Comparison of ENCODE assay signal across 8 cellular contexts in genomic region chr20:38432870-38433269, GRCh38. TPM values are rescaled to one million over a fixed set of nuclear protein-coding genes. Genes with fewer than 3 reads are reported as not detected.
A peak's percentile ranks its signal among the peaks of the same experiment; 100 is the strongest.
DNase-seq lines count a peak whose midpoint lies in the region; ATAC-seq, FAIRE-seq and TF ChIP-seq lines count a peak whose summit lies in the region.
"Not testable (repeated sequence)": the region's sequence is repeated elsewhere in the genome, so short reads cannot be mapped to it uniquely, and the experiment has no call there.

No MANE protein-coding gene starts in this region.

- peaks cover 26 to 28% of the 10 kb centered on the region in 2 experiments for H3K4me1 Mint-ChIP-seq in H9
- H3K4me1 Mint-ChIP-seq in activated CD4-positive, alpha-beta T cell treated with anti-CD3 and anti-CD28 coated beads, Interleukin-2, amount 10 ng/mL, durations not matched to agents 24 days and 14 days, result peaks cover 39% of the 10 kb centered on the region
- peaks cover 38% of the 10 kb centered on the region for H3K4me1 Mint-ChIP-seq in activated naive CD4-positive, alpha-beta T cell treated with anti-CD3 and anti-CD28 coated beads, Interleukin-2, amount 50 U/mL, for 24 hours

- ATAC-seq in HepG2, result not testable (repeated sequence)

- WGBS in H9 (ENCODE audit: extremely low coverage, insufficient read length, low lambda C conversion rate), result no CpG with 5 or more reads among the region's 5 CpGs
- 87% methylated on average over 5 of the region's 5 CpGs; no CpG with 5 or more reads in 1 of the 2 experiments for WGBS in H1 (ENCODE audit: extremely low coverage in 1 of 2, insufficient coverage in 1 of 2, insufficient read length in 1 of 2, insufficient replicate concordance in 2 of 2, low coverage in 1 of 2, low lambda C conversion rate in 2 of 2, missing lambda C conversion rate in 1 of 2), 2 experiments
- WGBS in HepG2 (ENCODE audit: low lambda C conversion rate), result 90% methylated on average over 5 of the region's 5 CpGs
- WGBS in smooth muscle cell (ENCODE audit: low lambda C conversion rate), result 97% methylated on average over 5 of the region's 5 CpGs

- H2BK120ac ChIP-seq in H9 (ENCODE audit: low read depth, low read length, poor library complexity, severe bottlenecking); H1 (replicated peaks; ENCODE audit: low read depth, low read length): not testable (repeated sequence)

- H3K27ac ChIP-seq in C4-2B, result peak overlapping the region; percentile 98; the same call in 1 of the 2 replicates
- not testable (repeated sequence) for H3K27ac ChIP-seq in H9 (ENCODE audit: insufficient read length, low read depth, low read length); OCI-LY1 (ENCODE audit: low read depth, low read length, poor library complexity, severe bottlenecking); H1 (ENCODE audit: low read depth, low read length); HepG2 (ENCODE audit: extremely low read length, insufficient read depth, low read length); smooth muscle cell (ENCODE audit: low read depth)

- not testable (repeated sequence) for TF ChIP-seq CTCF in C4-2B (conservative IDR thresholded peaks at IDR 0.05); H9 (conservative IDR thresholded peaks at IDR 0.05); OCI-LY1 (IDR thresholded peaks at IDR 0.05; ENCODE audit: low read length); H1 (IDR thresholded peaks at IDR 0.05; ENCODE audit: control extremely low read depth in 1 of 3, insufficient read depth in 1 of 3, low read depth in 1 of 3, low read length in 3 of 3); HepG2 (CRISPR knock-in tag; IDR thresholded peaks at IDR 0.05); smooth muscle cell (IDR thresholded peaks at IDR 0.05; ENCODE audit: borderline replicate concordance, insufficient read depth, poor library complexity, severe bottlenecking)

- not testable (repeated sequence) for BruUV-seq in HepG2 (replicated peaks; lab: Mats Ljungman, UMichigan)

- H3K4me2 ChIP-seq in H9 (ENCODE audit: insufficient read depth, insufficient read length, low read length), result not testable (repeated sequence)
- H3K4me2 ChIP-seq in OCI-LY1 (ENCODE audit: low read length) (peak overlapping the region; percentile 70), H1 (ENCODE audit: insufficient read depth in 1 of 2, low read depth in 2 of 2, low read length in 2 of 2) (peak overlapping the region; percentile 97 to 99; a peak in 1 of 4 replicates), HepG2 (ENCODE audit: low read depth, low read length) (peak overlapping the region; percentile 94), smooth muscle cell (peak overlapping the region; percentile 97)

- intact Hi-C loops in activated CD4-positive, alpha-beta T cell treated with anti-CD3 and anti-CD28 coated beads, Interleukin-2, amount 10 ng/mL, durations not matched to agents 24 days and 14 days (cut with micrococcal nuclease), result not testable (repeated sequence)
- intact Hi-C loops in HepG2 (cut with micrococcal nuclease; ENCODE audit: unreplicated experiment), result loop anchor here (10.0 kb wide), 1 partner anchor 882 kb away; no protein-coding TSS in a partner anchor

- H3K9ac ChIP-seq in H9 (ENCODE audit: extremely low read depth, insufficient read length, low read length); OCI-LY1 (ENCODE audit: low read length); smooth muscle cell (ENCODE audit: low read depth): not testable (repeated sequence)
- H3K9ac ChIP-seq in H1 (replicated peaks in 1 of 4; ENCODE audit: extremely low read depth in 1 of 4, low read depth in 3 of 4, low read length in 3 of 4) (0 out of 7 replicates have a peak overlapping the region, but pooled peaks of 1 of the 4 experiments have one; percentile 18), HepG2 (ENCODE audit: insufficient read depth, low read depth, low read length) (peak overlapping the region; percentile 4; the same call in 1 of the 2 replicates)

- not testable (repeated sequence) for H3K4me1 ChIP-seq in H9 (ENCODE audit: insufficient read depth, low read length)
- H3K4me1 ChIP-seq in OCI-LY1 (ENCODE audit: insufficient read depth, low read length, severe bottlenecking), result peaks cover 31% of the 10 kb centered on the region
- peaks cover 0 to 17% (median 7%) of the 10 kb centered on the region in 4 experiments; a peak in 6 of 7 replicates for H3K4me1 ChIP-seq in H1 (replicated peaks in 1 of 4; ENCODE audit: control insufficient read depth in 3 of 4, insufficient read depth in 4 of 4, low read length in 3 of 4)
- peaks cover 47% of the 10 kb centered on the region for H3K4me1 ChIP-seq in HepG2 (ENCODE audit: insufficient read depth, low read length)
- peaks cover 23% of the 10 kb centered on the region for H3K4me1 ChIP-seq in smooth muscle cell (ENCODE audit: low read depth)

- POLR2A ChIA-PET in H1 (lab: Charles Lee; ENCODE audit: partially characterized antibody), result interaction anchor here (1.0 to 13.7 kb wide), 6 partner anchors 14 to 94 kb away, joined by 3 to 420 read pairs (median 50); partner anchors contain the start of gene RALGAPB
- POLR2A ChIA-PET in HepG2 (lab: Yijun Ruan, JAX), result interaction anchor here (3.3 to 7.1 kb wide), 4 partner anchors 8 to 39 kb away, joined by 45 to 294 read pairs (median 68); partner anchors contain the start of gene RALGAPB

- H4K20me1 ChIP-seq in H9 (ENCODE audit: control insufficient read depth, insufficient read depth, insufficient read length); OCI-LY1 (ENCODE audit: insufficient read depth, low read length): not testable (repeated sequence)
- H4K20me1 ChIP-seq in H1 (replicated peaks in 1 of 2; ENCODE audit: control insufficient read depth in 1 of 2, insufficient read depth in 2 of 2, low read length in 2 of 2) (peaks cover 35 to 42% of the 10 kb centered on the region in 2 experiments), HepG2 (ENCODE audit: insufficient read depth, low read length) (peaks cover 57% of the 10 kb centered on the region), smooth muscle cell (ENCODE audit: low read depth) (peaks cover 66% of the 10 kb centered on the region)

- not testable (repeated sequence) for H3F3A ChIP-seq in OCI-LY1 (ENCODE audit: insufficient read depth, low read length); smooth muscle cell (ENCODE audit: low read depth)

- in situ Hi-C loops in HepG2 (cut with HindIII; ENCODE audit: extremely low pct_ligation_motif_present, low pct_unique_long_range_greater_than_20kb), result loop anchor here (25.0 kb wide), 1 partner anchor 304 kb away; the partner anchor contains the start of gene ACTR5

- H3K79me1 ChIP-seq in H9 (ENCODE audit: insufficient read depth, low read depth, low read length, poor library complexity, severe bottlenecking), result peaks cover 13% of the 10 kb centered on the region
- H3K79me1 ChIP-seq in H1 (ENCODE audit: low read depth, low read length), result peaks cover 32% of the 10 kb centered on the region

- H3T11ph ChIP-seq in H9 (ENCODE audit: low read length), result not testable (repeated sequence)

- TF ChIP-seq RAD21 in H1 (IDR thresholded peaks at IDR 0.05 in 1 of 2, conservative IDR thresholded peaks at IDR 0.05 in 1 of 2; ENCODE audit: low read depth in 2 of 2, low read length in 2 of 2); HepG2 (CRISPR knock-in tag; IDR thresholded peaks at IDR 0.05): not testable (repeated sequence)

- CTCF ChIA-PET in H1 (lab: Charles Lee; ENCODE audit: partially characterized antibody) (interaction anchor here (0.6 to 7.4 kb wide), 5 partner anchors 12 to 189 kb away, joined by 3 to 85 read pairs (median 3); partner anchors contain the start of gene RALGAPB), HepG2 (lab: Yijun Ruan, JAX; ENCODE audit: low intra/inter-chr PET ratio, low total read pairs) (interaction anchor here (5.3 kb wide), 1 partner anchor 15 kb away, joined by 314 read pairs; no protein-coding TSS in a partner anchor)

- not testable (repeated sequence) for H4K8ac ChIP-seq in H9 (replicated peaks; ENCODE audit: insufficient read length, low read depth, low read length); H1 (ENCODE audit: extremely low read depth, insufficient read depth, low read length)

- not testable (repeated sequence) for H3K23me2 ChIP-seq in H9 (ENCODE audit: insufficient read length, low read depth, low read length, poor library complexity, severe bottlenecking); H1 (ENCODE audit: low read depth, low read length)

- H4K5ac ChIP-seq in H9 (ENCODE audit: insufficient read length, low read depth, low read length); H1 (ENCODE audit: insufficient read length, low read depth, low read length): not testable (repeated sequence)

- H2AK5ac ChIP-seq in H9 (ENCODE audit: insufficient read length, low read length); H1 (ENCODE audit: low read depth, low read length): not testable (repeated sequence)

- H3K27me3 Mint-ChIP-seq in H9 (ENCODE audit: low read depth); activated CD4-positive, alpha-beta T cell treated with anti-CD3 and anti-CD28 coated beads, Interleukin-2, amount 10 ng/mL, durations not matched to agents 24 days and 14 days; activated naive CD4-positive, alpha-beta T cell treated with anti-CD3 and anti-CD28 coated beads, Interleukin-2, amount 50 U/mL, for 24 hours: not testable (repeated sequence)

- H3K9me2 ChIP-seq in OCI-LY1 (ENCODE audit: low read depth, low read length), result not testable (repeated sequence)

- H3K4me3 Mint-ChIP-seq in H9, result peak overlapping the region; percentile 96 to 98; a peak in 4 of 5 replicates
- peak overlapping the region; percentile 96 for H3K4me3 Mint-ChIP-seq in activated CD4-positive, alpha-beta T cell treated with anti-CD3 and anti-CD28 coated beads, Interleukin-2, amount 10 ng/mL, durations not matched to agents 24 days and 14 days
- H3K4me3 Mint-ChIP-seq in activated naive CD4-positive, alpha-beta T cell treated with anti-CD3 and anti-CD28 coated beads, Interleukin-2, amount 50 U/mL, for 24 hours, result peak overlapping the region; percentile 95

- not testable (repeated sequence) for H2BK15ac ChIP-seq in H9 (ENCODE audit: low read depth, low read length); H1 (ENCODE audit: low read length)

- H2BK12ac ChIP-seq in H9 (ENCODE audit: insufficient read length, low read depth, low read length); H1 (ENCODE audit: low read depth, low read length): not testable (repeated sequence)

- H3K9me3 Mint-ChIP-seq in H9; activated CD4-positive, alpha-beta T cell treated with anti-CD3 and anti-CD28 coated beads, Interleukin-2, amount 10 ng/mL, durations not matched to agents 24 days and 14 days; activated naive CD4-positive, alpha-beta T cell treated with anti-CD3 and anti-CD28 coated beads, Interleukin-2, amount 50 U/mL, for 24 hours: not testable (repeated sequence)

- H3K36me3 ChIP-seq in OCI-LY1 (ENCODE audit: insufficient read depth, low read length), result peaks cover 69% of the 10 kb centered on the region
- peaks cover 42 to 67% (median 56%) of the 10 kb centered on the region in 4 experiments for H3K36me3 ChIP-seq in H1 (ENCODE audit: control insufficient read depth in 2 of 4, insufficient read depth in 4 of 4, low read length in 3 of 4)
- H3K36me3 ChIP-seq in HepG2 (replicated peaks in 1 of 2; ENCODE audit: control insufficient read depth in 1 of 2, insufficient read depth in 2 of 2, low read length in 2 of 2), result peaks cover 46 to 59% of the 10 kb centered on the region in 2 experiments
- peaks cover 11% of the 10 kb centered on the region for H3K36me3 ChIP-seq in smooth muscle cell (ENCODE audit: low read depth)

- H3K56ac ChIP-seq in H9 (ENCODE audit: insufficient read length, low read depth, low read length); H1 (replicated peaks; ENCODE audit: insufficient read length, low read depth, low read length): not testable (repeated sequence)

- not testable (repeated sequence) for H2BK5ac ChIP-seq in H9 (ENCODE audit: insufficient read length, low read length)
- H2BK5ac ChIP-seq in H1 (ENCODE audit: low read depth, low read length), result peak overlapping the region; percentile 5; the same call in 1 of the 2 replicates

- H3K27me3 ChIP-seq in H9 (ENCODE audit: insufficient read depth, low read length); OCI-LY1 (ENCODE audit: insufficient read depth, low read length); H1 (replicated peaks in 1 of 4; ENCODE audit: control insufficient read depth in 3 of 4, extremely low read depth in 1 of 4, insufficient read depth in 3 of 4, low read length in 3 of 4); HepG2 (ENCODE audit: control insufficient read depth in 1 of 2, insufficient read depth in 2 of 2, low read length in 2 of 2); smooth muscle cell (ENCODE audit: low read depth): not testable (repeated sequence)

- H3K4me3 ChIP-seq in OCI-LY1 (ENCODE audit: low read depth, low read length, poor library complexity, severe bottlenecking), result peak overlapping the region; percentile 96
- H3K4me3 ChIP-seq in H1 (ENCODE audit: extremely low read depth in 1 of 4, insufficient read depth in 2 of 4, low read depth in 3 of 4, low read length in 4 of 4), result peak overlapping the region in 1 of 4 experiments; percentile 7; a peak in 2 of 8 replicates
- H3K4me3 ChIP-seq in HepG2 (replicated peaks in 1 of 3; ENCODE audit: insufficient read depth in 1 of 3, low read depth in 2 of 3, low read length in 3 of 3), result peak overlapping the region in 2 of 3 experiments; percentile 77 to 87; a peak in 3 of 6 replicates
- not testable (repeated sequence) for H3K4me3 ChIP-seq in smooth muscle cell

- H2BK20ac ChIP-seq in H9 (ENCODE audit: low read depth, low read length, poor library complexity, severe bottlenecking); H1 (ENCODE audit: low read length): not testable (repeated sequence)

- not testable (repeated sequence) for TF ChIP-seq POLR2A in H1 (IDR thresholded peaks at IDR 0.05; ENCODE audit: control extremely low read depth in 1 of 2, low read depth in 2 of 2, low read length in 2 of 2); HepG2 (IDR thresholded peaks at IDR 0.05; ENCODE audit: insufficient read depth in 1 of 2, low read depth in 2 of 2, low read length in 2 of 2)

- peak overlapping the region in 1 of 3 experiments; percentile 79; a peak in 1 of 7 replicates for H3K27ac Mint-ChIP-seq in H9
- not testable (repeated sequence) for H3K27ac Mint-ChIP-seq in activated CD4-positive, alpha-beta T cell treated with anti-CD3 and anti-CD28 coated beads, Interleukin-2, amount 10 ng/mL, durations not matched to agents 24 days and 14 days
- peak overlapping the region; percentile 68 for H3K27ac Mint-ChIP-seq in activated naive CD4-positive, alpha-beta T cell treated with anti-CD3 and anti-CD28 coated beads, Interleukin-2, amount 50 U/mL, for 24 hours

- not testable (repeated sequence) for H4K91ac ChIP-seq in H9 (ENCODE audit: insufficient read length, low read depth, low read length); H1 (replicated peaks; ENCODE audit: insufficient read length, low read length)

- H3K79me2 ChIP-seq in H9 (ENCODE audit: insufficient read depth, low read length) (peaks cover 48% of the 10 kb centered on the region; the same call in 1 of the 2 replicates), OCI-LY1 (ENCODE audit: insufficient read depth, low read length) (peaks cover 44% of the 10 kb centered on the region), H1 (ENCODE audit: control insufficient read depth in 1 of 2, insufficient read depth in 2 of 2, low read length in 2 of 2) (peaks cover 41 to 67% of the 10 kb centered on the region in 2 experiments), HepG2 (ENCODE audit: insufficient read depth, low read length) (peaks cover 66% of the 10 kb centered on the region), smooth muscle cell (ENCODE audit: low read depth) (peaks cover 63% of the 10 kb centered on the region)

- H3K23ac ChIP-seq in H9 (ENCODE audit: insufficient read length, low read depth, low read length); H1 (ENCODE audit: insufficient read length): not testable (repeated sequence)

- not testable (repeated sequence) for H3K4ac ChIP-seq in H9 (ENCODE audit: low read depth, low read length); H1 (replicated peaks; ENCODE audit: insufficient read length, low read depth, low read length)

- not testable (repeated sequence) for H3K18ac ChIP-seq in H9 (ENCODE audit: insufficient read length, low read depth, low read length); H1 (ENCODE audit: extremely low read depth, low read length)

- not testable (repeated sequence) for TF ChIP-seq EP300 in H1 (IDR thresholded peaks at IDR 0.05; ENCODE audit: borderline replicate concordance in 1 of 2, low read depth in 2 of 2, low read length in 2 of 2); HepG2 (IDR thresholded peaks at IDR 0.05; ENCODE audit: low read depth in 2 of 2, low read length in 2 of 2); HepG2 (CRISPR knock-in tag; IDR thresholded peaks at IDR 0.05; ENCODE audit: borderline replicate concordance)

- not testable (repeated sequence) for FAIRE-seq in H1 (lab: Jason Lieb, UNC); HepG2 (lab: Jason Lieb, UNC)

- H3K9me3 ChIP-seq in H9 (ENCODE audit: control insufficient read depth, low read depth, low read length); OCI-LY1 (ENCODE audit: low read length); H1 (ENCODE audit: insufficient read depth in 2 of 2, low read depth in 1 of 2, low read length in 1 of 2); HepG2 (ENCODE audit: low read length); smooth muscle cell (replicated peaks; ENCODE audit: low read depth): not testable (repeated sequence)

- H2AFZ ChIP-seq in H9 (ENCODE audit: low read length); OCI-LY1 (ENCODE audit: low read length); H1 (ENCODE audit: low read length); HepG2 (ENCODE audit: low read length); smooth muscle cell (ENCODE audit: low read depth): not testable (repeated sequence)

- peaks cover 64 to 68% (median 64%) of the 10 kb centered on the region in 3 experiments for H3K36me3 Mint-ChIP-seq in H9 (ENCODE audit: insufficient read depth in 1 of 3, low read depth in 3 of 3)
- H3K36me3 Mint-ChIP-seq in activated CD4-positive, alpha-beta T cell treated with anti-CD3 and anti-CD28 coated beads, Interleukin-2, amount 10 ng/mL, durations not matched to agents 24 days and 14 days (ENCODE audit: low read depth), result peaks cover 68% of the 10 kb centered on the region
- H3K36me3 Mint-ChIP-seq in activated naive CD4-positive, alpha-beta T cell treated with anti-CD3 and anti-CD28 coated beads, Interleukin-2, amount 50 U/mL, for 24 hours, result peaks cover 35% of the 10 kb centered on the region

- H3K14ac ChIP-seq in H9 (ENCODE audit: insufficient read depth, low read length); H1 (ENCODE audit: insufficient read length): not testable (repeated sequence)

- not testable (repeated sequence) for DNase-seq in H9; activated CD4-positive, alpha-beta T cell treated with anti-CD3 and anti-CD28 coated beads, Interleukin-2, amount 10 ng/mL, durations not matched to agents 24 days and 14 days; H1 (ENCODE audit: low read depth in 1 of 2, low spot score in 2 of 2); HepG2 (ENCODE audit: low spot score); smooth muscle cell (lab: John Stamatoyannopoulos, UW; ENCODE audit: unreplicated experiment)

RNA-seq across cellular contexts. Expression of gene SNHG17, which starts 2.3 kb away (rescaled TPM):
- total RNA-seq in H9 (2021), result 70.1 and 74.8 TPM in 2 replicates
- total RNA-seq in activated CD4-positive, alpha-beta T cell treated with anti-CD3 and anti-CD28 coated beads, Interleukin-2, amount 10 ng/mL, durations not matched to agents 24 days and 14 days, result 99.8 and 111 TPM in 2 replicates
- 59.8 and 63.1 TPM in 2 replicates for total RNA-seq in H1 (2021; fragmentation: NEBNext Ultra II Directional; extraction: Animal tissue kit (Norgen Biotek cat#: 25700))
- 59.4 and 74.4 TPM in 2 replicates for polyA plus RNA-seq in H1 (2011; rRNA removed)
- 64.2 TPM for polyA plus RNA-seq in H1 (2011; cell fraction: cytosol; rRNA removed)
- polyA plus RNA-seq in H1 (2011; cell fraction: nucleus; rRNA removed), result 124 TPM
- polyA plus RNA-seq in H1 (2012, experiment 1 of 2), result 52.5 to 70.9 TPM (median 66.4 TPM) in 4 replicates
- polyA plus RNA-seq in H1 (2012, experiment 2 of 2), result 64.6 TPM
- polyA plus RNA-seq in H1 (2013, experiment 1 of 2), result 64.7 TPM
- 63.4 TPM for polyA plus RNA-seq in H1 (2013, experiment 2 of 2)
- 38.6 and 54.0 TPM in 2 replicates for polyA minus RNA-seq in H1 (2011; rRNA and poly(A)+ RNA removed)
- 35.5 TPM for polyA minus RNA-seq in H1 (2011; cell fraction: cytosol; rRNA and poly(A)+ RNA removed)
- 66.0 TPM for polyA minus RNA-seq in H1 (2011; cell fraction: nucleus; rRNA and poly(A)+ RNA removed)
- total RNA-seq in HepG2 (2016; rRNA removed; fragmentation: Illumina TruSeq; extraction: Trizol), result 15.6 and 26.2 TPM in 2 replicates
- 27.4 and 27.8 TPM in 2 replicates for total RNA-seq in HepG2 (2016; cell fraction: cytosol; rRNA removed; fragmentation: Illumina TruSeq; extraction: Trizol; ENCODE audit: low read depth)
- 15.2 and 25.3 TPM in 2 replicates for total RNA-seq in HepG2 (2016; cell fraction: insoluble cytoplasmic fraction; rRNA removed; fragmentation: Illumina TruSeq; extraction: Trizol)
- 30.7 and 34.5 TPM in 2 replicates for total RNA-seq in HepG2 (2016; cell fraction: membrane; rRNA removed; fragmentation: Illumina TruSeq; extraction: Trizol)
- 44.8 and 54.3 TPM in 2 replicates for total RNA-seq in HepG2 (2016; cell fraction: nucleus; rRNA removed; fragmentation: Illumina TruSeq; extraction: Trizol)
- 41.2 and 44.8 TPM in 2 replicates for polyA plus RNA-seq in HepG2 (2011; rRNA removed)
- 19.6 and 22.7 TPM in 2 replicates for polyA plus RNA-seq in HepG2 (2011; cell fraction: cytosol; rRNA removed)
- 170 and 182 TPM in 2 replicates for polyA plus RNA-seq in HepG2 (2011; cell fraction: nucleus; rRNA removed)
- polyA plus RNA-seq in HepG2 (2012), result 32.8 and 56.1 TPM in 2 replicates
- 24.3 and 28.6 TPM in 2 replicates for polyA plus RNA-seq in HepG2 (2016; cell fraction: cytosol; fragmentation: Illumina TruSeq; extraction: Trizol; ENCODE audit: low read depth)
- 32.2 and 33.6 TPM in 2 replicates for polyA plus RNA-seq in HepG2 (2016; cell fraction: insoluble cytoplasmic fraction; fragmentation: Illumina TruSeq; extraction: Trizol; ENCODE audit: low read depth)
- 28.4 and 32.2 TPM in 2 replicates for polyA plus RNA-seq in HepG2 (2016; cell fraction: membrane; fragmentation: Illumina TruSeq; extraction: Trizol; ENCODE audit: low read depth)
- 126 and 147 TPM in 2 replicates for polyA plus RNA-seq in HepG2 (2016; cell fraction: nucleus; fragmentation: Illumina TruSeq; extraction: Trizol; ENCODE audit: insufficient read depth, low read depth)
- polyA minus RNA-seq in HepG2 (2011; rRNA and poly(A)+ RNA removed; ENCODE audit: low replicate concordance), result 34.4 and 149 TPM in 2 replicates
- polyA minus RNA-seq in HepG2 (2011; cell fraction: cytosol; rRNA and poly(A)+ RNA removed), result 6.9 and 12.8 TPM in 2 replicates
- polyA minus RNA-seq in HepG2 (2011; cell fraction: nucleus; rRNA and poly(A)+ RNA removed), result 67.3 and 72.4 TPM in 2 replicates
- total RNA-seq in smooth muscle cell, result 5.5 and 6.7 TPM in 2 replicates
- 19.6 and 26.4 TPM in 2 replicates for polyA plus RNA-seq in smooth muscle cell

RNA-seq across cellular contexts. Expression of gene RALGAPB, which starts 39.8 kb away (rescaled TPM):
- 28.5 TPM in 2 replicates for total RNA-seq in H9 (2021)
- total RNA-seq in activated CD4-positive, alpha-beta T cell treated with anti-CD3 and anti-CD28 coated beads, Interleukin-2, amount 10 ng/mL, durations not matched to agents 24 days and 14 days, result 28.3 and 29.8 TPM in 2 replicates
- total RNA-seq in H1 (2021; fragmentation: NEBNext Ultra II Directional; extraction: Animal tissue kit (Norgen Biotek cat#: 25700)), result 33.8 and 35.1 TPM in 2 replicates
- polyA plus RNA-seq in H1 (2011; rRNA removed), result 9.2 and 10.6 TPM in 2 replicates
- 11.4 TPM for polyA plus RNA-seq in H1 (2011; cell fraction: cytosol; rRNA removed)
- polyA plus RNA-seq in H1 (2011; cell fraction: nucleus; rRNA removed), result 14.1 TPM
- polyA plus RNA-seq in H1 (2012, experiment 1 of 2), result 13.1 to 23.1 TPM (median 17.6 TPM) in 4 replicates
- 1.3 TPM for polyA plus RNA-seq in H1 (2012, experiment 2 of 2)
- polyA plus RNA-seq in H1 (2013, experiment 1 of 2), result 15.9 TPM
- polyA plus RNA-seq in H1 (2013, experiment 2 of 2), result 14.4 TPM
- polyA minus RNA-seq in H1 (2011; rRNA and poly(A)+ RNA removed), result 38.8 and 46.1 TPM in 2 replicates
- 21.9 TPM for polyA minus RNA-seq in H1 (2011; cell fraction: cytosol; rRNA and poly(A)+ RNA removed)
- polyA minus RNA-seq in H1 (2011; cell fraction: nucleus; rRNA and poly(A)+ RNA removed), result 55.1 TPM
- total RNA-seq in HepG2 (2016; rRNA removed; fragmentation: Illumina TruSeq; extraction: Trizol), result 30.6 and 36.5 TPM in 2 replicates
- 3.8 and 4.1 TPM in 2 replicates for total RNA-seq in HepG2 (2016; cell fraction: cytosol; rRNA removed; fragmentation: Illumina TruSeq; extraction: Trizol; ENCODE audit: low read depth)
- total RNA-seq in HepG2 (2016; cell fraction: insoluble cytoplasmic fraction; rRNA removed; fragmentation: Illumina TruSeq; extraction: Trizol), result 30.2 and 33.9 TPM in 2 replicates
- total RNA-seq in HepG2 (2016; cell fraction: membrane; rRNA removed; fragmentation: Illumina TruSeq; extraction: Trizol), result 10.8 and 12.6 TPM in 2 replicates
- 61.4 and 61.7 TPM in 2 replicates for total RNA-seq in HepG2 (2016; cell fraction: nucleus; rRNA removed; fragmentation: Illumina TruSeq; extraction: Trizol)
- 16.2 and 17.6 TPM in 2 replicates for polyA plus RNA-seq in HepG2 (2011; rRNA removed)
- polyA plus RNA-seq in HepG2 (2011; cell fraction: cytosol; rRNA removed), result 5.5 and 9.1 TPM in 2 replicates
- 32.6 and 39.1 TPM in 2 replicates for polyA plus RNA-seq in HepG2 (2011; cell fraction: nucleus; rRNA removed)
- 21.8 and 23.1 TPM in 2 replicates for polyA plus RNA-seq in HepG2 (2012)
- 0.74 and 0.87 TPM in 2 replicates for polyA plus RNA-seq in HepG2 (2016; cell fraction: cytosol; fragmentation: Illumina TruSeq; extraction: Trizol; ENCODE audit: low read depth)
- polyA plus RNA-seq in HepG2 (2016; cell fraction: insoluble cytoplasmic fraction; fragmentation: Illumina TruSeq; extraction: Trizol; ENCODE audit: low read depth), result 23.7 and 25.3 TPM in 2 replicates
- polyA plus RNA-seq in HepG2 (2016; cell fraction: membrane; fragmentation: Illumina TruSeq; extraction: Trizol; ENCODE audit: low read depth), result 2.6 and 2.7 TPM in 2 replicates
- polyA plus RNA-seq in HepG2 (2016; cell fraction: nucleus; fragmentation: Illumina TruSeq; extraction: Trizol; ENCODE audit: insufficient read depth, low read depth), result 62.4 and 65.2 TPM in 2 replicates
- polyA minus RNA-seq in HepG2 (2011; rRNA and poly(A)+ RNA removed; ENCODE audit: low replicate concordance), result 30.1 and 32.8 TPM in 2 replicates
- polyA minus RNA-seq in HepG2 (2011; cell fraction: cytosol; rRNA and poly(A)+ RNA removed), result 22.1 and 26.7 TPM in 2 replicates
- 106 and 121 TPM in 2 replicates for polyA minus RNA-seq in HepG2 (2011; cell fraction: nucleus; rRNA and poly(A)+ RNA removed)
- 33.3 and 43.2 TPM in 2 replicates for total RNA-seq in smooth muscle cell
- polyA plus RNA-seq in smooth muscle cell, result 8.9 and 11.4 TPM in 2 replicates
